Comparison of ENCODE assay signal across 8 cellular contexts in genomic region chr1:110746644-110747259, GRCh38.
DNase-seq lines count a peak whose midpoint lies in the region; ATAC-seq and TF ChIP-seq lines count a peak whose summit lies in the region.

No MANE protein-coding gene starts in this region.

- H3K4me1 Mint-ChIP-seq in activated CD4-positive, alpha-beta T cell treated with anti-CD3 and anti-CD28 coated beads, Interleukin-2, amount 10 ng/mL, durations not matched to agents 7 days and 5 days, result no peaks in the 10 kb centered on the region
- H3K4me1 Mint-ChIP-seq in endothelial cell (ENCODE audit: unreplicated experiment), result no peaks in the 10 kb centered on the region

- DNase-seq in AG08395 (ENCODE audit: low spot score) (peak; percentile 40), HuH-7.5 (ENCODE audit: low spot score) (peak; percentile 28), endothelial cell (ENCODE audit: low spot score) (peak; percentile 72), ovary (peak in 4 of 5 donors; percentile 12 to 40 (median 32)), NCI-H128 (lab: John Stamatoyannopoulos, UW; ENCODE audit: unreplicated experiment) (no peak), NCI-H1436 (lab: John Stamatoyannopoulos, UW) (no peak)
- peak; percentile 76 for DNase-seq in activated CD4-positive, alpha-beta T cell treated with anti-CD3 and anti-CD28 coated beads, Interleukin-2, amount 10 ng/mL, durations not matched to agents 7 days and 5 days

- H3K9me3 Mint-ChIP-seq in activated CD4-positive, alpha-beta T cell treated with anti-CD3 and anti-CD28 coated beads, Interleukin-2, amount 10 ng/mL, durations not matched to agents 7 days and 5 days, result no peaks in the 10 kb centered on the region
- no peaks in the 10 kb centered on the region for H3K9me3 Mint-ChIP-seq in endothelial cell (ENCODE audit: unreplicated experiment)

- no peak overlapping the region for H3K27ac Mint-ChIP-seq in activated CD4-positive, alpha-beta T cell treated with anti-CD3 and anti-CD28 coated beads, Interleukin-2, amount 10 ng/mL, durations not matched to agents 7 days and 5 days
- no peak overlapping the region for H3K27ac Mint-ChIP-seq in endothelial cell (ENCODE audit: unreplicated experiment)

- no peak for TF ChIP-seq EP300 in ovary (IDR thresholded peaks at IDR 0.05)

- peaks cover 36% of the 10 kb centered on the region for H3K27me3 Mint-ChIP-seq in activated CD4-positive, alpha-beta T cell treated with anti-CD3 and anti-CD28 coated beads, Interleukin-2, amount 10 ng/mL, durations not matched to agents 7 days and 5 days
- H3K27me3 Mint-ChIP-seq in endothelial cell (ENCODE audit: unreplicated experiment), result peaks cover 2% of the 10 kb centered on the region

- ATAC-seq in HG03457 (IDR thresholded peaks at IDR 0.05; ENCODE audit: unreplicated experiment), result no peak

- 17 to 22% (median 18%) methylated on average over 10 of the region's 10 CpGs for WGBS in ovary, 3 donors

- H3K27ac ChIP-seq in ovary, result no peak overlapping the region

- no peak for TF ChIP-seq CTCF in endothelial cell (IDR thresholded peaks at IDR 0.05; ENCODE audit: unreplicated experiment)
- no peak for TF ChIP-seq CTCF in ovary (IDR thresholded peaks at IDR 0.05)

- no peaks in the 10 kb centered on the region for H3K9me3 ChIP-seq in ovary

- H3K27me3 ChIP-seq in ovary, result no peaks in the 10 kb centered on the region

- H3K36me3 ChIP-seq in ovary, result no peaks in the 10 kb centered on the region

- POLR2A ChIA-PET in activated CD4-positive, alpha-beta T cell treated with anti-CD3 and anti-CD28 coated beads, Interleukin-2, amount 10 ng/mL, durations not matched to agents 7 days and 5 days (lab: Charles Lee), result no interaction called here

- H3K4me3 Mint-ChIP-seq in activated CD4-positive, alpha-beta T cell treated with anti-CD3 and anti-CD28 coated beads, Interleukin-2, amount 10 ng/mL, durations not matched to agents 7 days and 5 days, result no peak overlapping the region
- H3K4me3 Mint-ChIP-seq in endothelial cell (ENCODE audit: unreplicated experiment), result no peak overlapping the region

- no peaks in the 10 kb centered on the region for H3K4me1 ChIP-seq in ovary (ENCODE audit: insufficient read depth)

- no peak for TF ChIP-seq POLR2A in ovary (IDR thresholded peaks at IDR 0.05)

- CTCF ChIA-PET in activated CD4-positive, alpha-beta T cell treated with anti-CD3 and anti-CD28 coated beads, Interleukin-2, amount 10 ng/mL, durations not matched to agents 7 days and 5 days (lab: Charles Lee), result interaction anchor here (1.2 kb wide), 1 partner anchor 128 kb away, joined by 3 read pairs; no protein-coding TSS in a partner anchor

- no peak overlapping the region for H3K4me3 ChIP-seq in ovary

- no peaks in the 10 kb centered on the region for H3K36me3 Mint-ChIP-seq in activated CD4-positive, alpha-beta T cell treated with anti-CD3 and anti-CD28 coated beads, Interleukin-2, amount 10 ng/mL, durations not matched to agents 7 days and 5 days (ENCODE audit: low read depth)
- H3K36me3 Mint-ChIP-seq in endothelial cell (ENCODE audit: low read depth, unreplicated experiment), result no peaks in the 10 kb centered on the region

- intact Hi-C loops in ovary (cut with DNase I), result no loop called here

Comparison
In these comparisons a context has a peak if more than half of its experiments do, and no peak if none do; other contexts are left out.
1. DNase-seq: peak in AG08395 (single experiment), HuH-7.5 (single experiment), activated CD4-positive, alpha-beta T cell treated with anti-CD3 and anti-CD28 coated beads, Interleukin-2, amount 10 ng/mL, durations not matched to agents 7 days and 5 days (single experiment), endothelial cell (single experiment) and ovary (4 of 5); none in NCI-H128 (single experiment) and NCI-H1436 (single experiment).